ENCODE assay signal across 8 cellular contexts in genomic region chr2:216114476-216115223, GRCh38. TPM values are rescaled to one million over a fixed set of nuclear protein-coding genes. Genes with fewer than 3 reads are reported as not detected.
DNase-seq lines count a peak whose midpoint lies in the region; ATAC-seq and TF ChIP-seq lines count a peak whose summit lies in the region.

No MANE protein-coding gene starts in this region.

- H3K27ac Mint-ChIP-seq in activated T-cell treated with anti-CD3 and anti-CD28 coated beads, Interleukin-2, amount 50 U/mL, for 72 hours: peak overlapping the region; percentile 99

- H3K4me3 ChIP-seq in KMS-11 (IDR thresholded peaks at IDR 0.05; ENCODE audit: insufficient read depth, low read depth, low read length) (peak overlapping the region; percentile 76), esophagus squamous epithelium (peak overlapping the region; percentile 35 to 68 (median 58))

- ATAC-seq in GM21576 (IDR thresholded peaks at IDR 0.05; ENCODE audit: unreplicated experiment): peak; percentile 41
- peak; percentile 74 to 81 for ATAC-seq in activated T-cell treated with anti-CD3 and anti-CD28 coated beads, Interleukin-2, amount 50 U/mL, for 72 hours (replicated peaks in 1 of 2)

- intact Hi-C loops in esophagus squamous epithelium (cut with DNase I): no loop called here

- no peaks in the 10 kb centered on the region for H3K27me3 Mint-ChIP-seq in activated T-cell treated with anti-CD3 and anti-CD28 coated beads, Interleukin-2, amount 50 U/mL, for 72 hours (ENCODE audit: low read depth)

- H3K27me3 ChIP-seq in KMS-11 (ENCODE audit: insufficient read depth, low read depth) (no peaks in the 10 kb centered on the region), esophagus squamous epithelium (no peaks in the 10 kb centered on the region)

- H3K9me3 Mint-ChIP-seq in activated T-cell treated with anti-CD3 and anti-CD28 coated beads, Interleukin-2, amount 50 U/mL, for 72 hours: no peaks in the 10 kb centered on the region

- 7 to 8% methylated on average over 26 to 28 of the region's 28 CpGs for WGBS in esophagus squamous epithelium, 2 donors

- H3K4me1 ChIP-seq in KMS-11 (ENCODE audit: low read depth, poor library complexity, severe bottlenecking) (peaks cover 81% of the 10 kb centered on the region), esophagus squamous epithelium (peaks cover 15 to 81% (median 23%) of the 10 kb centered on the region in 3 donors)

- H4K20me1 ChIP-seq in KMS-11 (ENCODE audit: insufficient read depth): no peaks in the 10 kb centered on the region

- peak overlapping the region; percentile 50 for H3K9ac ChIP-seq in KMS-11

- no peaks in the 10 kb centered on the region for H3K9me3 ChIP-seq in esophagus squamous epithelium

- TF ChIP-seq CTCF in KMS-11 (conservative IDR thresholded peaks at IDR 0.05; ENCODE audit: low read depth, low read length): peak; percentile 94
- TF ChIP-seq CTCF in esophagus squamous epithelium (IDR thresholded peaks at IDR 0.05): peak; percentile 84 to 100 (median 92)

- H3K4me3 Mint-ChIP-seq in activated T-cell treated with anti-CD3 and anti-CD28 coated beads, Interleukin-2, amount 50 U/mL, for 72 hours: peak overlapping the region; percentile 81 to 99

- H3K36me3 ChIP-seq in KMS-11 (ENCODE audit: insufficient read depth) (peaks cover 17% of the 10 kb centered on the region; the same call in 1 of the 2 replicates), esophagus squamous epithelium (peaks cover 0 to 82% (median 4%) of the 10 kb centered on the region in 3 donors)

- TF ChIP-seq POLR2A in esophagus squamous epithelium (IDR thresholded peaks at IDR 0.05): peak in 2 of 4 donors; percentile 18 to 77

- peak overlapping the region; percentile 97 for H3K4me2 ChIP-seq in KMS-11

- H3K4me1 Mint-ChIP-seq in activated T-cell treated with anti-CD3 and anti-CD28 coated beads, Interleukin-2, amount 50 U/mL, for 72 hours (ENCODE audit: low read depth): peaks cover 95% of the 10 kb centered on the region

- H3K27ac ChIP-seq in KMS-11: peak overlapping the region; percentile 72
- peak overlapping the region; percentile 69 to 92 (median 80) for H3K27ac ChIP-seq in esophagus squamous epithelium

- H2AFZ ChIP-seq in KMS-11 (ENCODE audit: low read depth): peak overlapping the region; percentile 44

- peak; percentile 98 for DNase-seq in DMS53 (lab: John Stamatoyannopoulos, UW)
- DNase-seq in activated T-cell treated with anti-CD3 and anti-CD28 coated beads, Interleukin-2, amount 50 U/mL, for 72 hours: peak; percentile 96
- peak; percentile 92 for DNase-seq in esophagus squamous epithelium (lab: John Stamatoyannopoulos, UW)
- DNase-seq in myocyte (ENCODE audit: low read depth): peak; percentile 99
- DNase-seq in stimulated activated CD8-positive, alpha-beta memory T cell treated with anti-CD3 and anti-CD28 coated beads, Interleukin-7, amount 100 ng/mL, for 4 hours (ENCODE audit: low read depth in 2 of 2): peak; percentile 88 to 95

- peaks cover 75% of the 10 kb centered on the region for H3K79me2 ChIP-seq in KMS-11 (ENCODE audit: insufficient read depth, low read depth)

- H3K36me3 Mint-ChIP-seq in activated T-cell treated with anti-CD3 and anti-CD28 coated beads, Interleukin-2, amount 50 U/mL, for 72 hours (ENCODE audit: insufficient read depth in 2 of 2): peaks cover 26 to 61% of the 10 kb centered on the region in 2 donors

TF ChIP-seq in PFSK-1, 5 proteins besides CTCF, POLR2A, EP300 and RAD21:
- TF ChIP-seq POLR2AphosphoS5 (IDR thresholded peaks at IDR 0.05; ENCODE audit: low read depth, low read length) (peak; percentile 85; the same call in 1 of the 2 replicates), SIN3A (IDR thresholded peaks at IDR 0.05; ENCODE audit: borderline replicate concordance, insufficient read depth, low read length) (no peak), TAF1 (IDR thresholded peaks at IDR 0.05; ENCODE audit: borderline replicate concordance, insufficient read depth, low read length) (peak; percentile 19; the same call in 1 of the 2 replicates)

RNA-seq across cellular contexts. Expression of gene XRCC5, which starts 5.5 kb away (rescaled TPM):
- 113 TPM for polyA plus RNA-seq in PFSK-1 (2012; ENCODE audit: insufficient read length, low read depth)
- total RNA-seq in activated T-cell treated with anti-CD3 and anti-CD28 coated beads, Interleukin-2, amount 50 U/mL, for 72 hours: 100 to 1,000 TPM; 300 to 324 TPM
- 100 to 1,000 TPM in 3 of 4 donors, 10 to 100 TPM in 1; 87.3 to 202 (median 170) TPM for total RNA-seq in esophagus squamous epithelium
- 278 and 290 TPM in 2 replicates for total RNA-seq in myocyte
- polyA plus RNA-seq in myocyte (2012): 111 TPM

RNA-seq across cellular contexts. Expression of gene TMEM169, which starts 32.9 kb away (rescaled TPM):
- 0.55 TPM for polyA plus RNA-seq in PFSK-1 (2012; ENCODE audit: insufficient read length, low read depth)
- 1 to 10 TPM; 1.6 TPM for total RNA-seq in activated T-cell treated with anti-CD3 and anti-CD28 coated beads, Interleukin-2, amount 50 U/mL, for 72 hours
- total RNA-seq in esophagus squamous epithelium: under 1 TPM in 3 of 4 donors, not detected in 1; 0.09 to 0.29 (median 0.19) TPM
- total RNA-seq in myocyte: 13.8 and 19.4 TPM in 2 replicates
- polyA plus RNA-seq in myocyte (2012): 11.9 TPM

RNA-seq across cellular contexts. Expression of gene PECR, which starts 33.0 kb away (rescaled TPM):
- polyA plus RNA-seq in PFSK-1 (2012; ENCODE audit: insufficient read length, low read depth): 16.3 TPM
- total RNA-seq in activated T-cell treated with anti-CD3 and anti-CD28 coated beads, Interleukin-2, amount 50 U/mL, for 72 hours: 10 to 100 TPM; 28.4 to 29.7 TPM
- 1 to 10 TPM; 1.5 to 6.8 (median 5.1) TPM for total RNA-seq in esophagus squamous epithelium
- 12.3 and 13.7 TPM in 2 replicates for total RNA-seq in myocyte
- polyA plus RNA-seq in myocyte (2012): 11.1 TPM

Comparison
In these comparisons a context has a peak if more than half of its experiments do, and no peak if none do; other contexts are left out.
1. Peak in every context shown above with its lines: DNase-seq, ATAC-seq, H3K4me3 ChIP-seq and H3K27ac ChIP-seq.